Comparison of ENCODE assay signal across 8 cellular contexts in genomic region chr1:62131093-62131725, GRCh38.
DNase-seq lines count a peak whose midpoint lies in the region; ATAC-seq, FAIRE-seq and TF ChIP-seq lines count a peak whose summit lies in the region.

No MANE protein-coding gene starts in this region.

- H3K4me3 ChIP-seq in AG09309 (ENCODE audit: control insufficient read depth, low read depth, low read length) (no peak overlapping the region), esophagus squamous epithelium (no peak overlapping the region)

- FAIRE-seq in TTC549 (lab: Jason Lieb, UNC), result peak; percentile 47

- H3K27me3 ChIP-seq in esophagus squamous epithelium, result no peaks in the 10 kb centered on the region

- no peaks in the 10 kb centered on the region for H3K27me3 Mint-ChIP-seq in natural killer cell (ENCODE audit: low read depth in 2 of 2)
- no peaks in the 10 kb centered on the region for H3K27me3 Mint-ChIP-seq in activated T-helper 2 cell treated with anti-CD3 and anti-CD28 coated beads, Interferon-gamma antibody, Interleukin-2, Interleukin-4, amounts not matched to agents 10 μg/mL and 5 μg/mL and 100 μg/mL, durations not matched to agents 14 hours and 24 hours and 36 hours (ENCODE audit: low read depth)

- peak; percentile 95 for ATAC-seq in GM18502 (IDR thresholded peaks at IDR 0.05; ENCODE audit: poor library complexity, unreplicated experiment)
- peak; percentile 91 for ATAC-seq in HG02884 (IDR thresholded peaks at IDR 0.05; ENCODE audit: unreplicated experiment)
- ATAC-seq in natural killer cell, result peak in 2 of 3 donors; percentile 67 to 69

- peak; percentile 23 for DNase-seq in AG09309 (ENCODE audit: low read depth)
- peak; percentile 79 for DNase-seq in NCI-H2029 treated with DMSO at 0.1 percent for 48 hours (lab: John Stamatoyannopoulos, UW)
- DNase-seq in esophagus squamous epithelium (lab: John Stamatoyannopoulos, UW), result no peak
- no peak for DNase-seq in natural killer cell
- DNase-seq in activated T-helper 2 cell treated with anti-CD3 and anti-CD28 coated beads, Interferon-gamma antibody, Interleukin-2, Interleukin-4, amounts not matched to agents 10 μg/mL and 5 μg/mL and 100 μg/mL, durations not matched to agents 14 hours and 24 hours and 36 hours (ENCODE audit: low spot score), result no peak

- no peak overlapping the region for H3K27ac Mint-ChIP-seq in natural killer cell
- H3K27ac Mint-ChIP-seq in activated T-helper 2 cell treated with anti-CD3 and anti-CD28 coated beads, Interferon-gamma antibody, Interleukin-2, Interleukin-4, amounts not matched to agents 10 μg/mL and 5 μg/mL and 100 μg/mL, durations not matched to agents 14 hours and 24 hours and 36 hours, result no peak overlapping the region

- 70 to 71% methylated on average over 6 of the region's 6 CpGs for WGBS in esophagus squamous epithelium, 2 donors

- no peak for TF ChIP-seq POLR2A in esophagus squamous epithelium (IDR thresholded peaks at IDR 0.05)

- H3K4me1 ChIP-seq in esophagus squamous epithelium, result no peaks in the 10 kb centered on the region

- H3K4me1 Mint-ChIP-seq in natural killer cell, result no peaks in the 10 kb centered on the region
- no peaks in the 10 kb centered on the region for H3K4me1 Mint-ChIP-seq in activated T-helper 2 cell treated with anti-CD3 and anti-CD28 coated beads, Interferon-gamma antibody, Interleukin-2, Interleukin-4, amounts not matched to agents 10 μg/mL and 5 μg/mL and 100 μg/mL, durations not matched to agents 14 hours and 24 hours and 36 hours (ENCODE audit: low read depth)

- no peaks in the 10 kb centered on the region for H3K9me3 Mint-ChIP-seq in natural killer cell
- no peaks in the 10 kb centered on the region for H3K9me3 Mint-ChIP-seq in activated T-helper 2 cell treated with anti-CD3 and anti-CD28 coated beads, Interferon-gamma antibody, Interleukin-2, Interleukin-4, amounts not matched to agents 10 μg/mL and 5 μg/mL and 100 μg/mL, durations not matched to agents 14 hours and 24 hours and 36 hours

- intact Hi-C loops in esophagus squamous epithelium (cut with DNase I), result no loop called here
- intact Hi-C loops in natural killer cell (cut with micrococcal nuclease), result no loop called here
- intact Hi-C loops in activated T-helper 2 cell treated with anti-CD3 and anti-CD28 coated beads, Interferon-gamma antibody, Interleukin-2, Interleukin-4, amounts not matched to agents 10 μg/mL and 5 μg/mL and 100 μg/mL, durations not matched to agents 14 hours and 24 hours and 36 hours (cut with micrococcal nuclease), result loop anchor here (1.0 kb wide), 1 partner anchor 49 kb away; no protein-coding TSS in a partner anchor

- H3K36me3 Mint-ChIP-seq in natural killer cell, result no peaks in the 10 kb centered on the region
- H3K36me3 Mint-ChIP-seq in activated T-helper 2 cell treated with anti-CD3 and anti-CD28 coated beads, Interferon-gamma antibody, Interleukin-2, Interleukin-4, amounts not matched to agents 10 μg/mL and 5 μg/mL and 100 μg/mL, durations not matched to agents 14 hours and 24 hours and 36 hours (ENCODE audit: low read depth), result no peaks in the 10 kb centered on the region

- H3K27ac ChIP-seq in esophagus squamous epithelium, result no peak overlapping the region

- no peak overlapping the region for H3K4me3 Mint-ChIP-seq in natural killer cell
- H3K4me3 Mint-ChIP-seq in activated T-helper 2 cell treated with anti-CD3 and anti-CD28 coated beads, Interferon-gamma antibody, Interleukin-2, Interleukin-4, amounts not matched to agents 10 μg/mL and 5 μg/mL and 100 μg/mL, durations not matched to agents 14 hours and 24 hours and 36 hours (ENCODE audit: low read depth), result no peak overlapping the region

- peak; percentile 77 for TF ChIP-seq CTCF in AG09309 (IDR thresholded peaks at IDR 0.05; ENCODE audit: control insufficient read depth, insufficient read depth, low read depth, low read length, missing control alignments)
- TF ChIP-seq CTCF in esophagus squamous epithelium (IDR thresholded peaks at IDR 0.05), result peak in 4 of 6 experiments; percentile 52 to 69 (median 58)
- peak; percentile 58 for TF ChIP-seq CTCF in natural killer cell (IDR thresholded peaks at IDR 0.05)

- H3K9me3 ChIP-seq in esophagus squamous epithelium, result no peaks in the 10 kb centered on the region

- peaks cover 0 to 82% (median 6%) of the 10 kb centered on the region in 3 donors for H3K36me3 ChIP-seq in esophagus squamous epithelium

Comparison
In these comparisons a context has a peak if more than half of its experiments do, and no peak if none do; other contexts are left out.
1. DNase-seq: peak in AG09309 (single experiment) and NCI-H2029 treated with DMSO at 0.1 percent for 48 hours (single experiment); none in esophagus squamous epithelium (single experiment), natural killer cell (single experiment) and activated T-helper 2 cell treated with anti-CD3 and anti-CD28 coated beads, Interferon-gamma antibody, Interleukin-2, Interleukin-4, amounts not matched to agents 10 μg/mL and 5 μg/mL and 100 μg/mL, durations not matched to agents 14 hours and 24 hours and 36 hours (single experiment).
2. Peak in every context shown above with its lines, with median percentiles within 50 percentile points of each other: CTCF ChIP-seq and ATAC-seq.